ENCODE assay signal across 8 cellular contexts in the genomic region with DNA sequence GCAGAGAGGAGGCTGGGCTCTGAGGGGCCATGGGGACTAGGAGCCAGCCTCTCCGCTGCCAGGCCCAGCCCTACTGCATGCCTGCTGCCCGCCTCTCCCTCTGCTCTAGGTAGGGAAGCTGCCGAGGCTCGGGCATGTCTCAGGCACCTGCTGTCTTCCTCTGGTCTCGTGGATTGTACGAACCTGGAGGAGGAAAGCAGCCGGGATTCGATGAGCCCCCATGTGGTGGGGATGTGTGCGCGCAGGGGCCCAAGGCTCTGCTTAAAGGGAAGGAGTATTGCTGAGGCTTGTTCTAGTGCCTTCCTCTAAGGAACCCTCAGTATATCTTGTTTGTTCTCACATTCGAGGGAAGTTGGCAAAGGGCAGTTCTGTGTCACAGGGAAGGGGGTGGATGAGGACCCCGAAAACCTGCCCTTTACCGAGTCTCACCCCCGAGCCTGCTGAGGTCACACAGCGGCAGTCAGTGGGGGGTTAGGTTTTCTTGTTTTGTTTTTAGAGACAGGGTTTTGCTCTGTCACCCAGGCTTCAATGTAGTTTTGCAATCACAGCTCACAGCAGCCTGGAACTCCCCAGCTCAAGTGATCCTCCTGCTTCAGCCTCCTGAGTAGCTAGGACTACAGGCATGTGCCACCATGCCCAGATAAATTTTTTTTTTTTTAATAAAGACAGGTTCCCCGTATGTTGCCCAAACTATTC. TPM values are rescaled to one million over a fixed set of nuclear protein-coding genes. Genes with fewer than 3 reads are reported as not detected.
DNase-seq lines count a peak whose midpoint lies in the region; ATAC-seq and TF ChIP-seq lines count a peak whose summit lies in the region.

No MANE protein-coding gene starts in this region.

- H3K4me1 ChIP-seq in CD4-positive, alpha-beta memory T cell (ENCODE audit: insufficient read depth, low read length) = peaks cover 19% of the 10 kb centered on the region

- ATAC-seq in T-helper 17 cell (peak; percentile 16), HG03520 (IDR thresholded peaks at IDR 0.05; ENCODE audit: unreplicated experiment) (no peak)
- no peak for ATAC-seq in naive thymus-derived CD8-positive, alpha-beta T cell

- POLR2A ChIA-PET in CD4-positive, alpha-beta memory T cell (lab: Charles Lee; ENCODE audit: partially characterized antibody) = no interaction called here
- POLR2A ChIA-PET in naive thymus-derived CD8-positive, alpha-beta T cell (lab: Charles Lee) = no interaction called here

- no peak overlapping the region for H3K4me3 Mint-ChIP-seq in CD4-positive, alpha-beta memory T cell
- H3K4me3 Mint-ChIP-seq in T-helper 17 cell = no peak overlapping the region
- no peak overlapping the region for H3K4me3 Mint-ChIP-seq in naive thymus-derived CD8-positive, alpha-beta T cell

- peak overlapping the region in 4 of 7 donors; percentile 35 to 68 (median 52) for H3K27ac Mint-ChIP-seq in CD4-positive, alpha-beta memory T cell
- H3K27ac Mint-ChIP-seq in T-helper 17 cell = no peak overlapping the region
- H3K27ac Mint-ChIP-seq in naive thymus-derived CD8-positive, alpha-beta T cell = no peak overlapping the region

- H3K9me3 Mint-ChIP-seq in CD4-positive, alpha-beta memory T cell = peaks cover 0 to 2% (median 0%) of the 10 kb centered on the region in 8 donors
- no peaks in the 10 kb centered on the region for H3K9me3 Mint-ChIP-seq in naive thymus-derived CD8-positive, alpha-beta T cell

- H3K9me3 ChIP-seq in CD4-positive, alpha-beta memory T cell (ENCODE audit: control insufficient read depth in 1 of 2, low read length in 2 of 2) = no peaks in the 10 kb centered on the region
- no peaks in the 10 kb centered on the region for H3K9me3 ChIP-seq in T-helper 17 cell (ENCODE audit: control insufficient read depth, low read length, poor library complexity, severe bottlenecking)

- H3K4me1 Mint-ChIP-seq in CD4-positive, alpha-beta memory T cell = peaks cover 6 to 20% (median 15%) of the 10 kb centered on the region in 4 donors
- peaks cover 22% of the 10 kb centered on the region for H3K4me1 Mint-ChIP-seq in T-helper 17 cell
- H3K4me1 Mint-ChIP-seq in naive thymus-derived CD8-positive, alpha-beta T cell = peaks cover 13 to 35% (median 21%) of the 10 kb centered on the region in 4 donors

- no peaks in the 10 kb centered on the region for H3K36me3 Mint-ChIP-seq in CD4-positive, alpha-beta memory T cell
- H3K36me3 Mint-ChIP-seq in T-helper 17 cell (ENCODE audit: low read depth) = no peaks in the 10 kb centered on the region
- no peaks in the 10 kb centered on the region for H3K36me3 Mint-ChIP-seq in naive thymus-derived CD8-positive, alpha-beta T cell

- DNase-seq in CD4-positive, alpha-beta memory T cell = no peak
- DNase-seq in Kasumi-1 (lab: John Stamatoyannopoulos, UW) (peak; percentile 73 to 77), T-helper 17 cell (no peak), kidney epithelial cell (ENCODE audit: low read depth) (no peak), mesenteric fat pad (ENCODE audit: low spot score) (no peak)
- DNase-seq in naive thymus-derived CD8-positive, alpha-beta T cell = no peak
- no peak for DNase-seq in stimulated activated naive CD4-positive, alpha-beta T cell (lab: John Stamatoyannopoulos, UW)

- intact Hi-C loops in CD4-positive, alpha-beta memory T cell (cut with micrococcal nuclease) = no loop called here

- no peaks in the 10 kb centered on the region for H3K36me3 ChIP-seq in CD4-positive, alpha-beta memory T cell (ENCODE audit: insufficient read depth, low read length)
- H3K36me3 ChIP-seq in kidney epithelial cell (ENCODE audit: control insufficient read depth, insufficient read depth, low read length) = no peaks in the 10 kb centered on the region

- TF ChIP-seq CTCF in kidney epithelial cell (IDR thresholded peaks at IDR 0.05; ENCODE audit: insufficient read depth, low read length, poor library complexity, severe bottlenecking) = peak; percentile 50

- CTCF ChIA-PET in CD4-positive, alpha-beta memory T cell (lab: Charles Lee; ENCODE audit: partially characterized antibody) = no interaction called here

- no peak overlapping the region for H3K27ac ChIP-seq in CD4-positive, alpha-beta memory T cell (ENCODE audit: low read depth, low read length)

- H3K27me3 Mint-ChIP-seq in CD4-positive, alpha-beta memory T cell = no peaks in the 10 kb centered on the region
- no peaks in the 10 kb centered on the region for H3K27me3 Mint-ChIP-seq in T-helper 17 cell
- no peaks in the 10 kb centered on the region for H3K27me3 Mint-ChIP-seq in naive thymus-derived CD8-positive, alpha-beta T cell

- no peaks in the 10 kb centered on the region for H3K27me3 ChIP-seq in CD4-positive, alpha-beta memory T cell (ENCODE audit: insufficient read depth, low read length)
- H3K27me3 ChIP-seq in kidney epithelial cell (ENCODE audit: control insufficient read depth, insufficient read depth, low read length) = peaks cover 2% of the 10 kb centered on the region

- no peak overlapping the region for H3K4me3 ChIP-seq in CD4-positive, alpha-beta memory T cell (ENCODE audit: low read length in 2 of 2)
- H3K4me3 ChIP-seq in kidney epithelial cell (ENCODE audit: low read depth, low read length) = no peak overlapping the region

RNA-seq across cellular contexts. Expression of a gene that starts 21.3 kb away (rescaled TPM):
- total RNA-seq in CD4-positive, alpha-beta memory T cell = under 1 TPM; 0.30 to 0.44 TPM
- polyA plus RNA-seq in CD4-positive, alpha-beta memory T cell = under 1 TPM in 1 of 2 donors, not detected in 1; 0.52 TPM
- total RNA-seq in T-helper 17 cell (1 to 10 TPM; 1.3 to 2.1 TPM), kidney epithelial cell (4.6 and 4.7 TPM in 2 replicates), mesenteric fat pad (3.3 TPM)
- under 1 TPM; 0.08 to 0.13 TPM for total RNA-seq in naive thymus-derived CD8-positive, alpha-beta T cell
- not detected for polyA plus RNA-seq in naive thymus-derived CD8-positive, alpha-beta T cell

RNA-seq across cellular contexts. Expression of a gene that starts 51.0 kb away (rescaled TPM):
- total RNA-seq in CD4-positive, alpha-beta memory T cell = 1 to 10 TPM in 1 of 2 experiments, under 1 TPM in 1; 0.94 to 1.6 TPM
- polyA plus RNA-seq in CD4-positive, alpha-beta memory T cell = under 1 TPM; 0.44 to 0.83 TPM
- total RNA-seq in T-helper 17 cell (1 to 10 TPM in 1 of 2 donors, under 1 TPM in 1; 0.47 to 1.5 TPM), kidney epithelial cell (13.7 and 16.6 TPM in 2 replicates), mesenteric fat pad (0.42 TPM)
- under 1 TPM; 0.47 to 0.68 TPM for total RNA-seq in naive thymus-derived CD8-positive, alpha-beta T cell
- polyA plus RNA-seq in naive thymus-derived CD8-positive, alpha-beta T cell = under 1 TPM in 2 of 3 donors, not detected in 1; 0.26 to 0.52 TPM

Comparison
In these comparisons a context has a peak if more than half of its experiments do, and no peak if none do; other contexts are left out.
1. DNase-seq: peak in Kasumi-1 (2 of 2); none in CD4-positive, alpha-beta memory T cell (0 of 5), T-helper 17 cell (0 of 3), kidney epithelial cell (single experiment), naive thymus-derived CD8-positive, alpha-beta T cell (0 of 10), mesenteric fat pad (single experiment) and stimulated activated naive CD4-positive, alpha-beta T cell (0 of 6).
2. H3K27ac Mint-ChIP-seq: peak in CD4-positive, alpha-beta memory T cell (4 of 7); none in T-helper 17 cell (single experiment) and naive thymus-derived CD8-positive, alpha-beta T cell (0 of 10).